ENCODE assay signal across 1 cellular context in genomic region chr14:35533357-35534129, GRCh38.
TF ChIP-seq lines count a peak whose summit lies in the region.

No MANE protein-coding gene starts in this region.

TF ChIP-seq in HepG2, 621 proteins besides CTCF, POLR2A, EP300 and RAD21 (continued from another document and continues in another):
- TF ChIP-seq KDM5A (IDR thresholded peaks at IDR 0.05; ENCODE audit: borderline replicate concordance, low read length) (no peak), RERE (CRISPR knock-in tag; IDR thresholded peaks at IDR 0.05; ENCODE audit: low read depth) (no peak), ZNF577 (CRISPR knock-in tag; IDR thresholded peaks at IDR 0.05; ENCODE audit: borderline replicate concordance, low read depth) (no peak; the same call in 1 of the 2 replicates), ZFX (CRISPR knock-in tag; IDR thresholded peaks at IDR 0.05; ENCODE audit: low read depth) (peak; percentile 65), ARID2 (CRISPR knock-in tag; IDR thresholded peaks at IDR 0.05; ENCODE audit: borderline replicate concordance) (no peak; the same call in 1 of the 2 replicates), ZHX2 (IDR thresholded peaks at IDR 0.05; ENCODE audit: low read depth) (peak; percentile 54; the same call in 1 of the 2 replicates), ZHX2 (CRISPR knock-in tag; IDR thresholded peaks at IDR 0.05; ENCODE audit: borderline replicate concordance) (no peak), ZNF572 (CRISPR knock-in tag; IDR thresholded peaks at IDR 0.05) (no peak), ZNF143 (CRISPR knock-in tag; IDR thresholded peaks at IDR 0.05) (peak; percentile 51; the same call in 1 of the 2 replicates), ZNF768 (CRISPR knock-in tag; IDR thresholded peaks at IDR 0.05) (peak; percentile 82), ZSCAN12 (CRISPR knock-in tag; IDR thresholded peaks at IDR 0.05) (no peak), KDM2A (CRISPR knock-in tag; IDR thresholded peaks at IDR 0.05; ENCODE audit: borderline replicate concordance, low read depth) (peak; percentile 85), ARNTL (CRISPR knock-in tag; IDR thresholded peaks at IDR 0.05) (peak; percentile 84), SYNCRIP (IDR thresholded peaks at IDR 0.05; ENCODE audit: insufficient read depth, low read depth, low read length) (no peak), AGO2 (optimal IDR thresholded peaks at IDR 0.05; ENCODE audit: low read depth, low read length) (peak; percentile 68), ZMAT5 (CRISPR knock-in tag; IDR thresholded peaks at IDR 0.05; ENCODE audit: borderline replicate concordance, low read depth) (no peak), NFKBIZ (CRISPR knock-in tag; IDR thresholded peaks at IDR 0.05) (peak; percentile 74), ZFP37 (CRISPR knock-in tag; IDR thresholded peaks at IDR 0.05; ENCODE audit: borderline replicate concordance) (0 out of 2 replicates have a peak, but pooled peaks have one; percentile 86), CEBPB (IDR thresholded peaks at IDR 0.05; ENCODE audit: borderline replicate concordance, low read depth, low read length) (no peak), WIZ (CRISPR knock-in tag; IDR thresholded peaks at IDR 0.05) (peak; percentile 97), ZNF121 (CRISPR knock-in tag; IDR thresholded peaks at IDR 0.05) (no peak; the same call in 1 of the 2 replicates), TAF15 (IDR thresholded peaks at IDR 0.05; ENCODE audit: low read depth, low read length, poor library complexity, severe bottlenecking) (peak; percentile 36), CAMTA2 (CRISPR knock-in tag; IDR thresholded peaks at IDR 0.05; ENCODE audit: borderline replicate concordance) (peak; percentile 93; the same call in 1 of the 2 replicates), ZGPAT (CRISPR knock-in tag; IDR thresholded peaks at IDR 0.05) (peak; percentile 67; the same call in 1 of the 2 replicates), ETV6 (CRISPR knock-in tag; conservative IDR thresholded peaks at IDR 0.05) (peak; percentile 65), FOSL2 (CRISPR knock-in tag; IDR thresholded peaks at IDR 0.05) (no peak), TMF1 (CRISPR knock-in tag; IDR thresholded peaks at IDR 0.05; ENCODE audit: low read depth) (peak; percentile 69), ZFP36L1 (CRISPR knock-in tag; IDR thresholded peaks at IDR 0.05) (no peak), ZBTB7B (CRISPR knock-in tag; IDR thresholded peaks at IDR 0.05) (peak; percentile 45; the same call in 1 of the 2 replicates), CEBPZ (IDR thresholded peaks at IDR 0.05; ENCODE audit: low read length) (no peak), HOXA9 (CRISPR knock-in tag; IDR thresholded peaks at IDR 0.05; ENCODE audit: borderline replicate concordance) (peak; percentile 73; the same call in 1 of the 2 replicates), ZNF766 (CRISPR knock-in tag; IDR thresholded peaks at IDR 0.05; ENCODE audit: borderline replicate concordance) (peak; percentile 84; the same call in 1 of the 2 replicates), KDM5B (CRISPR knock-in tag; IDR thresholded peaks at IDR 0.05; ENCODE audit: borderline replicate concordance) (peak; percentile 95; the same call in 1 of the 2 replicates), ZNF780A (CRISPR knock-in tag; IDR thresholded peaks at IDR 0.05) (peak; percentile 32; the same call in 1 of the 2 replicates)
